15 cellular contexts compared by ENCODE assay signal in the genomic region with DNA sequence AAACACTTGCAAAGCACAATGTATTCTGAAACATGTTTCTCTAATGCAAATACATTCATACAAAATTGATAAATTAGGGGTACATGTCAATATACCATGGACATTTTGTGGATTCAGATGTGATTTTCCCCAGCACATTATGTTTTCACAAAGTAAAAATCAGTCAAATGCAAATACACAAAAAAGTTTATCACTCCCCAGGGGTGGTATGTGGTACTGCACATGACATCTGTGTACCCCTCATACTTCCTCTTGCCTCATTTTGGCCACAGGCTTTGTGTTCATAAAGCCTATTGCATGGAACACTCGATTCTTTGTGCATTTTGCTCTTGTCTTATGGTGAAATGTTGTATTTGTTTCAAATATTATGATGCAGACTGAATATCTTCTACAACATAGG.
A peak's percentile ranks its signal among the peaks of the same experiment; 100 is the strongest.
DNase-seq lines count a peak whose midpoint lies in the region; ATAC-seq and TF ChIP-seq lines count a peak whose summit lies in the region.
"Had no signal": no experiment of that assay in that cellular context is flagged by ENCODE, and none has a peak within 500 bp of the region (broad histone marks: within the 10 kb centered on the region; RNA-seq: fewer than 3 reads in every experiment).

No MANE protein-coding gene starts in this region.

- H3K27me3 Mint-ChIP-seq in CD14-positive monocyte (ENCODE audit: low read depth in 3 of 3) (no peaks in the 10 kb centered on the region), HFFc6 (ENCODE audit: insufficient read depth) (no peaks in the 10 kb centered on the region), glutamatergic neuron (ENCODE audit: unreplicated experiment) (no peaks in the 10 kb centered on the region)
- H3K27me3 Mint-ChIP-seq: T-cell had no signal

- H3K36me3 Mint-ChIP-seq in CD14-positive monocyte, result peaks cover 0 to 3% of the 10 kb centered on the region in 2 donors
- H3K36me3 Mint-ChIP-seq in HFFc6 (ENCODE audit: low read depth), result no peaks in the 10 kb centered on the region
- no peaks in the 10 kb centered on the region for H3K36me3 Mint-ChIP-seq in glutamatergic neuron (ENCODE audit: unreplicated experiment)
- H3K36me3 Mint-ChIP-seq: T-cell had no signal

- peak; percentile 43 for TF ChIP-seq CTCF in CD14-positive monocyte (IDR thresholded peaks at IDR 0.05)
- TF ChIP-seq CTCF in HFFc6 (IDR thresholded peaks at IDR 0.05), result peak; percentile 50
- TF ChIP-seq CTCF in glutamatergic neuron (IDR thresholded peaks at IDR 0.05; ENCODE audit: partially characterized antibody, unreplicated experiment), result peak; percentile 68

- H3K4me3 Mint-ChIP-seq in CD14-positive monocyte (no peak overlapping the region), HFFc6 (no peak overlapping the region), glutamatergic neuron (ENCODE audit: unreplicated experiment) (no peak overlapping the region)
- H3K4me3 Mint-ChIP-seq: T-cell had no signal

- ATAC-seq in GM21367 (IDR thresholded peaks at IDR 0.05; ENCODE audit: unreplicated experiment), result no peak
- ATAC-seq: esophagus mucosa, T-cell had no signal

- DNase-seq in CD14-positive monocyte (ENCODE audit: low spot score) (no peak), HFFc6 (no peak), RKO (ENCODE audit: low spot score) (peak; percentile 29), glutamatergic neuron (no peak), NCI-H446 (lab: John Stamatoyannopoulos, UW) (no peak)
- DNase-seq in effector CD4-positive, alpha-beta T cell, result no peak
- DNase-seq in effector CD8-positive, alpha-beta T cell (lab: John Stamatoyannopoulos, UW), result no peak
- DNase-seq: activated CD4-positive, alpha-beta T cell treated with anti-CD3 and anti-CD28 coated beads, Interleukin-2, amount 50 U/mL, for 4 hours; activated effector memory CD4-positive, alpha-beta T cell treated with Interleukin-2 at 50 U/mL for 16 hours; GM23248; NCI-H146; NCI-H774 had no signal

- intact Hi-C loops in CD14-positive monocyte (cut with micrococcal nuclease), result no loop called here

- H3K27ac Mint-ChIP-seq in CD14-positive monocyte, result no peak overlapping the region
- no peak overlapping the region for H3K27ac Mint-ChIP-seq in HFFc6
- H3K27ac Mint-ChIP-seq in glutamatergic neuron (ENCODE audit: unreplicated experiment), result no peak overlapping the region
- H3K27ac Mint-ChIP-seq: T-cell had no signal

- no peaks in the 10 kb centered on the region for H3K4me1 Mint-ChIP-seq in CD14-positive monocyte
- H3K4me1 Mint-ChIP-seq in HFFc6 (ENCODE audit: low read depth), result no peaks in the 10 kb centered on the region
- H3K4me1 Mint-ChIP-seq in glutamatergic neuron (ENCODE audit: low read depth, unreplicated experiment), result no peaks in the 10 kb centered on the region
- H3K4me1 Mint-ChIP-seq: T-cell had no signal

- H3K9me3 Mint-ChIP-seq in CD14-positive monocyte (peaks cover 0 to 10% (median 3%) of the 10 kb centered on the region in 7 donors), HFFc6 (no peaks in the 10 kb centered on the region), glutamatergic neuron (ENCODE audit: unreplicated experiment) (no peaks in the 10 kb centered on the region)
